Comparison of ENCODE assay signal across 9 cellular contexts in the genomic region with DNA sequence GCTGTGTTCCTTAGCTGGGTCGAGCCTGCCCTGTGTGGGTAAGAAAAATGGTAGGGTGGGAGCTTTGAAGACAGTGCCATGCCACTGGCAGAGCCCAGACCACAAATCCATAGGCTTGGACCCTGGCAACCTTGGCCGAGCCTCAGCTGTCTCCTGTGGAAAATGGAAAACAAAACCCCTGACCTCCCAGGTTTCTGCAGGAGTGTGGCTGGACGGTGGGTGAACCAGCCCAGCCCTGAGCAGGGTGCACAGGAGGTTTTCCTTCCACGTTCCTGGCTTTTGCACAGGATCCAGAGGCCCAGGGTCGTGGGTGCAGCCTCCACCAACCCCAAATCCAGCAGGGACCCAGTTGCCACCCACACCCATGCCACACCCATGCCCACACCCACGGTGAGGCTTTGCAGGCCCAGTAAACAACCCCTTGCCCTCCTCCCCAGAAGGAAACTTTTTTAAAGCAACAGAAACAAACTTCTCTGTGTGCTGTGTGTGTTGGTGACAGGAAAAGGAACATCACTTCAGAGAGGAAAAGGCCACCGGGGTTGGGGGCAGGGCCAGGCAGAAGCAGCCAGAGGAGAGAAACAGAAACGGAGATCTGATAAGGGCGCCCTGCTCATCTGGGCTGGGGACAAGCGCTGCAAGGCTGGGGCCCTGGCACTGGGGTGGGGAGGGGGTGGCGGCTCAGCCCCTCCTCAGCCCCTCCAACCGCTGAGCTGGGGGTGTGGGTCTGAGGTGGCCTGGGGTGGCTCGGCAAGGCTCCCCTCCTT. TPM values are rescaled to one million over a fixed set of nuclear protein-coding genes. Genes with fewer than 3 reads are reported as not detected.
DNase-seq lines count a peak whose midpoint lies in the region; ATAC-seq, FAIRE-seq and TF ChIP-seq lines count a peak whose summit lies in the region.
"Had no signal": no experiment of that assay in that cellular context is flagged by ENCODE, and none has a peak within 500 bp of the region (broad histone marks: within the 10 kb centered on the region; RNA-seq: fewer than 3 reads in every experiment).

No MANE protein-coding gene starts in this region.

- TF ChIP-seq CTCF in DOHH2 (IDR thresholded peaks at IDR 0.05; ENCODE audit: low read depth, low read length, poor library complexity, severe bottlenecking) (no peak), K562 (IDR thresholded peaks at IDR 0.05 in 2 of 3, conservative IDR thresholded peaks at IDR 0.05 in 1 of 3; ENCODE audit: insufficient read depth in 2 of 3, low read depth in 1 of 3, low read length in 3 of 3) (no peak), parathyroid adenoma (IDR thresholded peaks at IDR 0.05) (no peak), WERI-Rb-1 (IDR thresholded peaks at IDR 0.05; ENCODE audit: low read depth, low read length) (no peak)

- ATAC-seq in K562 (peak; percentile 90), GM21529 (IDR thresholded peaks at IDR 0.05; ENCODE audit: unreplicated experiment) (no peak)

- H3K27me3 ChIP-seq in DOHH2 (ENCODE audit: control insufficient read depth, low read length) = peaks cover 30% of the 10 kb centered on the region
- no peaks in the 10 kb centered on the region; a peak in 1 of 5 replicates for H3K27me3 ChIP-seq in K562 (ENCODE audit: control insufficient read depth in 2 of 2, insufficient read depth in 2 of 2, low read length in 2 of 2)
- H3K27me3 ChIP-seq in parathyroid adenoma (ENCODE audit: control insufficient read depth, insufficient read depth, low read length) = no peaks in the 10 kb centered on the region
- no peaks in the 10 kb centered on the region for H3K27me3 ChIP-seq in WERI-Rb-1 (ENCODE audit: insufficient read depth, low read depth, severe bottlenecking)

- DNase-seq in SKM-1 (lab: John Stamatoyannopoulos, UW; ENCODE audit: unreplicated experiment) = peak; percentile 65
- peak; percentile 83 to 86 (median 86) for DNase-seq in K562 (ENCODE audit: extremely low read depth in 1 of 4, low spot score in 3 of 4)
- no peak for DNase-seq in WERI-Rb-1
- no peak for DNase-seq in midbrain (lab: John Stamatoyannopoulos, UW)
- DNase-seq in ecto neural progenitor cell (ENCODE audit: low spot score) = no peak

- WGBS in K562 (ENCODE audit: insufficient coverage, low coverage, missing lambda C conversion rate) = 14% methylated on average over 12 of the region's 13 CpGs

- H3K9ac ChIP-seq in K562 (ENCODE audit: insufficient read depth in 1 of 2, low read depth in 2 of 2, low read length in 2 of 2) (peak overlapping the region; percentile 37 to 88; a peak in 3 of 4 replicates), parathyroid adenoma (no peak overlapping the region)

- POLR2A ChIA-PET in K562 (lab: Yijun Ruan, JAX) = interaction anchor here (0.6 to 1.8 kb wide), 5 partner anchors 9 to 20 kb away, joined by 3 to 11 read pairs (median 4); no protein-coding TSS in a partner anchor

- H4K20me1 ChIP-seq in DOHH2 (ENCODE audit: control insufficient read depth, insufficient read depth, low read depth, low read length) (no peaks in the 10 kb centered on the region), K562 (replicated peaks; ENCODE audit: control insufficient read depth, insufficient read depth, low read length) (no peaks in the 10 kb centered on the region)

- TF ChIP-seq POLR2A in K562 (conservative IDR thresholded peaks at IDR 0.05) = no peak

- H3K9me2 ChIP-seq in DOHH2 (replicated peaks; ENCODE audit: control insufficient read depth, low read length) = no peaks in the 10 kb centered on the region

- no peak overlapping the region for H3K4me3 ChIP-seq in DOHH2 (ENCODE audit: low read length)
- no peak overlapping the region for H3K4me3 ChIP-seq in K562
- no peak overlapping the region for H3K4me3 ChIP-seq in parathyroid adenoma (ENCODE audit: low read depth, low read length)
- no peak overlapping the region for H3K4me3 ChIP-seq in WERI-Rb-1 (ENCODE audit: low read depth, low read length)

- H3K4me1 ChIP-seq in DOHH2 (ENCODE audit: control insufficient read depth, low read length) (peaks cover 7% of the 10 kb centered on the region), K562 (replicated peaks in 1 of 2; ENCODE audit: control insufficient read depth in 2 of 2, insufficient read depth in 2 of 2, low read length in 2 of 2) (peaks cover 25 to 34% of the 10 kb centered on the region in 2 experiments), parathyroid adenoma (peaks cover 12% of the 10 kb centered on the region)

- 0 out of 4 replicates have a peak, but pooled peaks of 1 of the 2 experiments have one; percentile 31 for TF ChIP-seq RAD21 in K562 (CRISPR knock-in tag; conservative IDR thresholded peaks at IDR 0.05 in 1 of 2, IDR thresholded peaks at IDR 0.05 in 1 of 2)

- CTCF ChIA-PET in K562 (lab: Yijun Ruan, JAX; ENCODE audit: low intra/inter-chr PET ratio) = no interaction called here

- peak; percentile 81 for TF ChIP-seq EP300 in K562 (IDR thresholded peaks at IDR 0.05; ENCODE audit: low read length)

- H3K9me1 ChIP-seq in K562 (ENCODE audit: control insufficient read depth, insufficient read depth, low read length) = no peaks in the 10 kb centered on the region

- 0 out of 2 replicates have a peak overlapping the region, but pooled peaks have one; percentile 8 for H3K4me2 ChIP-seq in DOHH2 (ENCODE audit: low read length)
- peak overlapping the region; percentile 58 for H3K4me2 ChIP-seq in K562 (ENCODE audit: insufficient read depth, low read length)
- no peak overlapping the region for H3K4me2 ChIP-seq in parathyroid adenoma (ENCODE audit: low read length)

- H2AFZ ChIP-seq in K562 (ENCODE audit: low read depth, low read length) (peak overlapping the region; percentile 91), parathyroid adenoma (peak overlapping the region; percentile 18)

- intact Hi-C loops in K562 (cut with micrococcal nuclease) = no loop called here

- FAIRE-seq in K562 (lab: Jason Lieb, UNC) = peak; percentile 87

- no peaks in the 10 kb centered on the region for H3K36me3 ChIP-seq in DOHH2 (ENCODE audit: control insufficient read depth, low read length)
- no peaks in the 10 kb centered on the region for H3K36me3 ChIP-seq in K562 (ENCODE audit: control insufficient read depth, insufficient read depth, low read length)
- H3K36me3 ChIP-seq in parathyroid adenoma (ENCODE audit: control insufficient read depth, insufficient read depth, low read length) = no peaks in the 10 kb centered on the region
- H3K36me3 ChIP-seq in WERI-Rb-1 = no peaks in the 10 kb centered on the region

- H3K27ac ChIP-seq in DOHH2 (ENCODE audit: low read depth, low read length) (no peak overlapping the region), K562 (ENCODE audit: extremely low read depth, low read depth, low read length) (peak overlapping the region; percentile 70), parathyroid adenoma (no peak overlapping the region), WERI-Rb-1 (no peak overlapping the region)
- H3K27ac ChIP-seq: epithelial cell of prostate had no signal

- in situ Hi-C loops in K562 (cut with MboI) = no loop called here

- no peaks in the 10 kb centered on the region for H3K9me3 ChIP-seq in DOHH2 (ENCODE audit: control insufficient read depth, insufficient read depth, low read length)
- H3K9me3 ChIP-seq in K562 (replicated peaks; ENCODE audit: control insufficient read depth, insufficient read depth, low read depth, low read length) = no peaks in the 10 kb centered on the region
- H3K9me3 ChIP-seq in parathyroid adenoma (ENCODE audit: control insufficient read depth, low read length) = no peaks in the 10 kb centered on the region
- no peaks in the 10 kb centered on the region for H3K9me3 ChIP-seq in WERI-Rb-1 (ENCODE audit: severe bottlenecking)

- no peaks in the 10 kb centered on the region for H3F3A ChIP-seq in DOHH2 (ENCODE audit: control insufficient read depth, insufficient read depth)

- BruUV-seq in K562 (replicated peaks; lab: Mats Ljungman, UMichigan) = no TSS peak

- H3K79me2 ChIP-seq in DOHH2 (ENCODE audit: control insufficient read depth, low read length) (no peaks in the 10 kb centered on the region), K562 (ENCODE audit: control insufficient read depth, insufficient read depth, low read length) (no peaks in the 10 kb centered on the region), parathyroid adenoma (no peaks in the 10 kb centered on the region)

TF ChIP-seq in K562, 482 proteins besides CTCF, POLR2A, EP300 and RAD21 (continues in another document):
- TF ChIP-seq SIN3A (IDR thresholded peaks at IDR 0.05; ENCODE audit: borderline replicate concordance in 2 of 2, control insufficient read depth in 1 of 2, low read depth in 2 of 2, low read length in 2 of 2) = no peak
- no peak for TF ChIP-seq BRF1 (IDR thresholded peaks at IDR 0.05; ENCODE audit: borderline replicate concordance, extremely low read depth, insufficient read length)
- no peak for TF ChIP-seq STAT5B (CRISPR knock-in tag; IDR thresholded peaks at IDR 0.05)
- TF ChIP-seq MIER1 (IDR thresholded peaks at IDR 0.05; ENCODE audit: low read depth) = no peak
- no peak for TF ChIP-seq KAT7 (CRISPR knock-in tag; IDR thresholded peaks at IDR 0.05; ENCODE audit: borderline replicate concordance)
- TF ChIP-seq RBM39 (optimal IDR thresholded peaks at IDR 0.05; ENCODE audit: low read depth, low read length) = no peak
- no peak for TF ChIP-seq ARID2 (IDR thresholded peaks at IDR 0.05)
- TF ChIP-seq GATA2 (CRISPR knock-in tag; IDR thresholded peaks at IDR 0.05) = peak; percentile 75
- TF ChIP-seq ZNF511 (CRISPR knock-in tag; IDR thresholded peaks at IDR 0.05) = no peak

RNA-seq across cellular contexts. Expression of gene ZMIZ1, which starts 20.7 kb away (rescaled TPM):
- total RNA-seq in K562 (2011; cell fraction: chromatin; rRNA removed; ENCODE audit: low replicate concordance) = 31.4 and 71.8 TPM in 2 replicates
- total RNA-seq in K562 (2011; cell fraction: nucleolus; rRNA removed) = 28.6 and 32.2 TPM in 2 replicates
- total RNA-seq in K562 (2011; cell fraction: nucleoplasm; rRNA removed) = 31.8 and 38.1 TPM in 2 replicates
- total RNA-seq in K562 (2014; rRNA removed) (7.0 and 7.7 TPM in 2 replicates), K562 (2014; rRNA removed; fragmentation: Illumina TruSeq; extraction: Trizol) (2.6 and 2.8 TPM in 2 replicates), K562 (2015; rRNA removed; fragmentation: Illumina TruSeq; extraction: Trizol) (4.3 and 5.0 TPM in 2 replicates), K562 (2021) (30.3 and 37.3 TPM in 2 replicates)
- polyA plus RNA-seq in K562 (2011; rRNA removed) (3.6 and 6.2 TPM in 2 replicates), K562 (2014; fragmentation: Illumina TruSeq; extraction: Trizol) (22.9 and 25.1 TPM in 2 replicates), K562 (2014; fragmentation: Nextera tagmentation; extraction: Ambion mirVana) (1 to 10 TPM; 1.0 to 1.9 TPM), K562 (2014; rRNA removed) (11.0 and 11.7 TPM in 2 replicates)
- 5.2 and 5.4 TPM in 2 replicates for polyA plus RNA-seq in K562 (2011; cell fraction: cytosol; rRNA removed)
- 18.9 and 30.6 TPM in 2 replicates for polyA plus RNA-seq in K562 (2011; cell fraction: nucleus; rRNA removed)
- polyA plus RNA-seq in K562 (2012) = 23.3 and 39.2 TPM in 2 replicates
- polyA minus RNA-seq in K562 (2011; rRNA and poly(A)+ RNA removed) = 5.8 and 6.7 TPM in 2 replicates
- polyA minus RNA-seq in K562 (2011; cell fraction: cytosol; rRNA and poly(A)+ RNA removed) = 14.9 and 22.3 TPM in 2 replicates
- polyA minus RNA-seq in K562 (2011; cell fraction: nucleus; rRNA and poly(A)+ RNA removed) = 17.6 and 22.4 TPM in 2 replicates

Comparison
In these comparisons a context has a peak if more than half of its experiments do, and no peak if none do; other contexts are left out.
1. DNase-seq: peak in SKM-1 (single experiment) and K562 (4 of 4); none in WERI-Rb-1 (single experiment), midbrain (single experiment) and ecto neural progenitor cell (single experiment).